Comparison of ENCODE assay signal across 15 cellular contexts in genomic region chr17:36978810-36979584, GRCh38. TPM values are rescaled to one million over a fixed set of nuclear protein-coding genes. Genes with fewer than 3 reads are reported as not detected.
DNase-seq lines count a peak whose midpoint lies in the region; TF ChIP-seq lines count a peak whose summit lies in the region.
"Had no signal": no experiment of that assay in that cellular context is flagged by ENCODE, and none has a peak within 500 bp of the region (broad histone marks: within the 10 kb centered on the region; RNA-seq: fewer than 3 reads in every experiment).

No MANE protein-coding gene starts in this region.

- WGBS in testis, 2 donors, result 83 to 84% methylated on average over 11 of the region's 11 CpGs

- H3K27me3 Mint-ChIP-seq in mesothelial cell of epicardium (ENCODE audit: low read depth), result no peaks in the 10 kb centered on the region
- no peaks in the 10 kb centered on the region for H3K27me3 Mint-ChIP-seq in activated naive CD4-positive, alpha-beta T cell treated with anti-CD3 and anti-CD28 coated beads, Interleukin-2, amount 10 ng/mL, durations not matched to agents 7 days and 5 days
- H3K27me3 Mint-ChIP-seq: activated B cell treated with CpG ODN at 0.5 μM for 24 hours; activated naive CD4-positive, alpha-beta T cell treated with anti-CD3 and anti-CD28 coated beads, Interleukin-2, amount 50 U/mL, for 24 hours had no signal

- no peaks in the 10 kb centered on the region for H3K9me3 ChIP-seq in testis
- H3K9me3 ChIP-seq: psoas muscle, SK-N-SH, suprapubic skin had no signal

- no peaks in the 10 kb centered on the region for H3K9me3 Mint-ChIP-seq in mesothelial cell of epicardium
- no peaks in the 10 kb centered on the region for H3K9me3 Mint-ChIP-seq in activated naive CD4-positive, alpha-beta T cell treated with anti-CD3 and anti-CD28 coated beads, Interleukin-2, amount 10 ng/mL, durations not matched to agents 7 days and 5 days
- H3K9me3 Mint-ChIP-seq: activated B cell treated with CpG ODN at 0.5 μM for 24 hours; activated naive CD4-positive, alpha-beta T cell treated with anti-CD3 and anti-CD28 coated beads, Interleukin-2, amount 50 U/mL, for 24 hours had no signal

- intact Hi-C loops in testis (cut with DNase I; ENCODE audit: low total_unique reads), result loop anchor here (10.0 kb wide), 1 partner anchor 94 kb away; no protein-coding TSS in a partner anchor

- DNase-seq in EH (ENCODE audit: low read depth) (peak; percentile 32), NCI-H1048 (lab: John Stamatoyannopoulos, UW) (peak; percentile 36), choroid plexus epithelial cell (ENCODE audit: low read depth) (peak; percentile 16), mesothelial cell of epicardium (ENCODE audit: low spot score in 2 of 2, unreplicated experiment in 2 of 2) (no peak), testis (no peak), D341Med (ENCODE audit: low spot score) (no peak)
- no peak for DNase-seq in stimulated activated CD4-positive, alpha-beta T cell treated with anti-CD3 and anti-CD28 coated beads, Interleukin-4, amount 100 ng/mL, for 4 hours
- no peak for DNase-seq in activated naive CD4-positive, alpha-beta T cell treated with anti-CD3 and anti-CD28 coated beads, Interleukin-2, amount 10 ng/mL, durations not matched to agents 7 days and 5 days
- DNase-seq: activated B cell treated with CpG ODN at 0.5 μM for 24 hours, caudate nucleus, left cardiac atrium, psoas muscle, SK-N-SH had no signal

- CTCF ChIA-PET in activated naive CD4-positive, alpha-beta T cell treated with anti-CD3 and anti-CD28 coated beads, Interleukin-2, amount 10 ng/mL, durations not matched to agents 7 days and 5 days (lab: Charles Lee), result no interaction called here

- TF ChIP-seq POLR2A in testis (IDR thresholded peaks at IDR 0.05), result no peak

- no peak overlapping the region for H3K4me3 Mint-ChIP-seq in mesothelial cell of epicardium
- H3K4me3 Mint-ChIP-seq in activated naive CD4-positive, alpha-beta T cell treated with anti-CD3 and anti-CD28 coated beads, Interleukin-2, amount 10 ng/mL, durations not matched to agents 7 days and 5 days, result no peak overlapping the region
- H3K4me3 Mint-ChIP-seq: activated B cell treated with CpG ODN at 0.5 μM for 24 hours; activated naive CD4-positive, alpha-beta T cell treated with anti-CD3 and anti-CD28 coated beads, Interleukin-2, amount 50 U/mL, for 24 hours had no signal

- H3K27ac ChIP-seq in testis, result no peak overlapping the region
- H3K27ac ChIP-seq: psoas muscle, suprapubic skin had no signal

- H3K27me3 ChIP-seq in testis, result no peaks in the 10 kb centered on the region
- H3K27me3 ChIP-seq: suprapubic skin had no signal

- H3K4me3 ChIP-seq in choroid plexus epithelial cell (ENCODE audit: low read depth, low read length) (no peak overlapping the region), testis (no peak overlapping the region)
- H3K4me3 ChIP-seq: psoas muscle, suprapubic skin had no signal

- TF ChIP-seq CTCF in choroid plexus epithelial cell (conservative IDR thresholded peaks at IDR 0.05; ENCODE audit: low read depth, low read length) (no peak), mesothelial cell of epicardium (IDR thresholded peaks at IDR 0.05; ENCODE audit: unreplicated experiment) (no peak), testis (IDR thresholded peaks at IDR 0.05) (no peak)

- no peaks in the 10 kb centered on the region for H3K4me1 ChIP-seq in testis

- peak overlapping the region; percentile 47 for H3K27ac Mint-ChIP-seq in mesothelial cell of epicardium
- H3K27ac Mint-ChIP-seq in activated naive CD4-positive, alpha-beta T cell treated with anti-CD3 and anti-CD28 coated beads, Interleukin-2, amount 10 ng/mL, durations not matched to agents 7 days and 5 days, result no peak overlapping the region
- H3K27ac Mint-ChIP-seq: activated B cell treated with CpG ODN at 0.5 μM for 24 hours had no signal

- H3K36me3 Mint-ChIP-seq in mesothelial cell of epicardium, result peaks cover 2% of the 10 kb centered on the region
- H3K36me3 Mint-ChIP-seq in activated naive CD4-positive, alpha-beta T cell treated with anti-CD3 and anti-CD28 coated beads, Interleukin-2, amount 10 ng/mL, durations not matched to agents 7 days and 5 days, result peaks cover 23% of the 10 kb centered on the region

- H3K4me1 Mint-ChIP-seq in mesothelial cell of epicardium, result peaks cover 45% of the 10 kb centered on the region
- H3K4me1 Mint-ChIP-seq in activated naive CD4-positive, alpha-beta T cell treated with anti-CD3 and anti-CD28 coated beads, Interleukin-2, amount 10 ng/mL, durations not matched to agents 7 days and 5 days, result no peaks in the 10 kb centered on the region

- H3K36me3 ChIP-seq in testis (ENCODE audit: low read depth, missing control alignments), result no peaks in the 10 kb centered on the region
- H3K36me3 ChIP-seq: suprapubic skin had no signal

RNA-seq across cellular contexts. Expression of gene AATF, which starts 30.2 kb away (rescaled TPM):
- 31.3 to 36.2 TPM (median 33.9 TPM) in 3 replicates for total RNA-seq in mesothelial cell of epicardium
- total RNA-seq in testis, result 10 to 100 TPM; 38.7 to 39.5 TPM
- polyA plus RNA-seq in testis (ENCODE audit: insufficient read depth, low read depth, low replicate concordance), result 57.9 TPM

RNA-seq across cellular contexts. Expression of gene LHX1, which starts 41.7 kb away (rescaled TPM):
- total RNA-seq in mesothelial cell of epicardium (not detected in 3 replicates), testis (under 1 TPM; 0.06 to 0.39 TPM)
- polyA plus RNA-seq in testis (ENCODE audit: insufficient read depth, low read depth, low replicate concordance), result 0.51 TPM
- total RNA-seq: activated B cell treated with CpG ODN at 0.5 μM for 24 hours, left cardiac atrium, psoas muscle, suprapubic skin had no signal
- polyA plus RNA-seq: psoas muscle, SK-N-SH had no signal

Comparison
In these comparisons a context has a peak if more than half of its experiments do, and no peak if none do; other contexts are left out.
1. DNase-seq: peak in EH (single experiment), NCI-H1048 (single experiment) and choroid plexus epithelial cell (single experiment); none in mesothelial cell of epicardium (0 of 2), stimulated activated CD4-positive, alpha-beta T cell treated with anti-CD3 and anti-CD28 coated beads, Interleukin-4, amount 100 ng/mL, for 4 hours (0 of 2), testis (single experiment), activated naive CD4-positive, alpha-beta T cell treated with anti-CD3 and anti-CD28 coated beads, Interleukin-2, amount 10 ng/mL, durations not matched to agents 7 days and 5 days (single experiment) and D341Med (single experiment).